ENCODE assay signal across 8 cellular contexts in the genomic region with DNA sequence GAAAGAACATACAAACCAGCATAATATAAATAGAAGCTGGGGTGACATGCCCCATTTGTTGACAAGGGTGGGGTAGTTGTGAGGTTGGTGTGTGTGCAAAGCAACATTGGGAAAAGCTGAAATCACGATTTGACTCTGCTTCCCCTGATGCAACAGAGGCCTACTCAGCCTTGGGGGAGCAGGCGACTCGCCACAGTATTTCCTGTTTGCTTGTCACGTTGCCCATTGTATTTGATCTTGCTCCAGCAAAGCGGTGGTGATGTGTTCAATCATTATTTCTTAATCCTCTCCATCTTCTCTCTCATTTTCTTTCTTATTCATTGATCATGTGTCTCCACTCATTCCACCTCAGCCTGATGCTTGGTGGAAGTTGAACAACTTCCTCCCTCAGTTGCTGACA.
DNase-seq lines count a peak whose midpoint lies in the region; ATAC-seq, FAIRE-seq and TF ChIP-seq lines count a peak whose summit lies in the region.

No MANE protein-coding gene starts in this region.

- 2% methylated on average over 5 of the region's 5 CpGs for WGBS in GM12878 (ENCODE audit: insufficient coverage, insufficient replicate concordance, low lambda C conversion rate, missing lambda C conversion rate)
- 44 to 75% (median 47%) methylated on average over 5 of the region's 5 CpGs for WGBS in psoas muscle, 3 donors

- H3K27ac ChIP-seq in ACC112 (ENCODE audit: low read depth, low read length) (peak overlapping the region; percentile 86), GM12878 (ENCODE audit: control insufficient read depth, insufficient read depth) (no peak overlapping the region), psoas muscle (peak overlapping the region; percentile 86)

- peaks cover 17% of the 10 kb centered on the region for H3K4me1 ChIP-seq in ACC112 (ENCODE audit: control insufficient read depth, insufficient read depth, low read length, unreplicated experiment)
- peaks cover 6% of the 10 kb centered on the region for H3K4me1 ChIP-seq in GM12878 (ENCODE audit: control insufficient read depth, insufficient read depth, low read length)
- peaks cover 9% of the 10 kb centered on the region for H3K4me1 ChIP-seq in psoas muscle

- in situ Hi-C loops in GM12878 (cut with MboI): no loop called here

- no TSS peak for BruUV-seq in GM12878 (replicated peaks; lab: Mats Ljungman, UMichigan)

- peak; percentile 46 for ATAC-seq in GM21786 (IDR thresholded peaks at IDR 0.05; ENCODE audit: unreplicated experiment)
- ATAC-seq in GM12878: peak; percentile 63
- ATAC-seq in psoas muscle: peak; percentile 33 to 55 (median 36)
- no peak for ATAC-seq in GM21515 (IDR thresholded peaks at IDR 0.05; ENCODE audit: unreplicated experiment)
- ATAC-seq in GM19023 (IDR thresholded peaks at IDR 0.05; ENCODE audit: unreplicated experiment): no peak

- RAD21 ChIA-PET in GM12878 (lab: Charles Lee; ENCODE audit: unreplicated experiment): no interaction called here

- DNase-seq in RPMI7951 (ENCODE audit: low read depth) (peak; percentile 72), GM12878 (ENCODE audit: low read depth, low spot score) (peak; percentile 32), psoas muscle (peak; percentile 29 to 67), NCI-H524 (lab: John Stamatoyannopoulos, UW) (no peak)

- SMC1A ChIA-PET in GM12878 (lab: Charles Lee; ENCODE audit: uncharacterized antibody, unreplicated experiment): interaction anchor here (1.7 kb wide), 1 partner anchor 9 kb away, joined by 6 read pairs; no protein-coding TSS in a partner anchor

- H3K79me2 ChIP-seq in ACC112 (ENCODE audit: control insufficient read depth, insufficient read depth, low read length, unreplicated experiment) (no peaks in the 10 kb centered on the region), GM12878 (ENCODE audit: control insufficient read depth, insufficient read depth, low read length) (no peaks in the 10 kb centered on the region)

- TF ChIP-seq RAD21 in GM12878 (IDR thresholded peaks at IDR 0.05; ENCODE audit: insufficient read depth, low read depth, low read length): no peak

- H3K27me3 ChIP-seq in ACC112 (ENCODE audit: insufficient read depth, low read length): no peaks in the 10 kb centered on the region
- H3K27me3 ChIP-seq in GM12878 (replicated peaks in 1 of 2; ENCODE audit: control insufficient read depth in 2 of 2, insufficient read depth in 2 of 2, low read length in 1 of 2): no peaks in the 10 kb centered on the region
- no peaks in the 10 kb centered on the region for H3K27me3 ChIP-seq in psoas muscle (ENCODE audit: insufficient read depth in 3 of 3, low read length in 2 of 3)

- no peak overlapping the region for H3K9ac ChIP-seq in GM12878 (ENCODE audit: control insufficient read depth, insufficient read depth, low read length)

- CTCF ChIA-PET in GM12878 (lab: Yijun Ruan, JAX): interaction anchor here (1.1 kb wide), 1 partner anchor 25 kb away, joined by 3 read pairs; no protein-coding TSS in a partner anchor

- TF ChIP-seq EP300 in GM12878 (IDR thresholded peaks at IDR 0.05; ENCODE audit: borderline replicate concordance in 1 of 2, control insufficient read depth in 1 of 2, low read depth in 2 of 2, low read length in 2 of 2): no peak

- H3K4me2 ChIP-seq in GM12878 (ENCODE audit: control insufficient read depth, insufficient read depth): peak overlapping the region; percentile 2; the same call in 1 of the 2 replicates

- H2AFZ ChIP-seq in ACC112 (ENCODE audit: low read length, unreplicated experiment): peak overlapping the region; percentile 65
- peak overlapping the region; percentile 22 for H2AFZ ChIP-seq in GM12878 (ENCODE audit: control insufficient read depth, low read depth, low read length)

- TF ChIP-seq CTCF in GM12878 (IDR thresholded peaks at IDR 0.05 in 2 of 3, conservative IDR thresholded peaks at IDR 0.05 in 1 of 3; ENCODE audit: control insufficient read depth in 2 of 3, extremely low read depth in 1 of 3, insufficient read depth in 1 of 3, low read depth in 3 of 3, low read length in 3 of 3) (no peak), psoas muscle (IDR thresholded peaks at IDR 0.05) (no peak)

- H3K36me3 ChIP-seq in ACC112 (ENCODE audit: insufficient read depth, low read length): no peaks in the 10 kb centered on the region
- H3K36me3 ChIP-seq in GM12878 (ENCODE audit: control insufficient read depth in 2 of 2, insufficient read depth in 2 of 2, low read length in 1 of 2): no peaks in the 10 kb centered on the region
- H3K36me3 ChIP-seq in psoas muscle (ENCODE audit: insufficient read depth in 1 of 2, low read depth in 1 of 2): no peaks in the 10 kb centered on the region

- no peak for TF ChIP-seq POLR2A in GM12878 (IDR thresholded peaks at IDR 0.05; ENCODE audit: low read depth, low read length)

- H3K9me3 ChIP-seq in GM12878 (replicated peaks; ENCODE audit: control insufficient read depth, insufficient read depth, low read length) (no peaks in the 10 kb centered on the region), psoas muscle (no peaks in the 10 kb centered on the region)

- H4K20me1 ChIP-seq in GM12878 (ENCODE audit: control insufficient read depth, insufficient read depth): no peaks in the 10 kb centered on the region

- FAIRE-seq in GM12878 (lab: Jason Lieb, UNC): no peak

- intact Hi-C loops in GM12878 (cut with micrococcal nuclease; ENCODE audit: unreplicated experiment): no loop called here
- intact Hi-C loops in psoas muscle (cut with DNase I): loop anchor here in 1 of 2 donors (5.0 to 10.0 kb wide), 2 partner anchors 47 to 165 kb away; a partner anchor contains a TSS

- POLR2A ChIA-PET in GM12878 (lab: Charles Lee): no interaction called here

- H3K4me3 ChIP-seq in ACC112 (ENCODE audit: low read depth, low read length): peak overlapping the region; percentile 36; the same call in 1 of the 2 replicates
- H3K4me3 ChIP-seq in GM12878: no peak overlapping the region
- H3K4me3 ChIP-seq in psoas muscle: peak overlapping the region; percentile 15

TF ChIP-seq in GM12878, 131 proteins besides CTCF, POLR2A, EP300 and RAD21:
- TF ChIP-seq BRCA1 (IDR thresholded peaks at IDR 0.05; ENCODE audit: low read depth, low read length) (no peak), RUNX3 (IDR thresholded peaks at IDR 0.05; ENCODE audit: low read length) (peak; percentile 57), BHLHE40 (IDR thresholded peaks at IDR 0.05; ENCODE audit: borderline replicate concordance in 1 of 2, low read depth in 2 of 2, low read length in 1 of 2) (no peak; a peak in 1 of 4 replicates), KDM1A (IDR thresholded peaks at IDR 0.05; ENCODE audit: borderline replicate concordance) (no peak), MYB (IDR thresholded peaks at IDR 0.05; ENCODE audit: borderline replicate concordance, low read depth, low read length) (no peak), NFYA (IDR thresholded peaks at IDR 0.05; ENCODE audit: borderline replicate concordance, low read depth, low read length) (no peak), NFIC (IDR thresholded peaks at IDR 0.05; ENCODE audit: low read depth, low read length) (0 out of 2 replicates have a peak, but pooled peaks have one; percentile 34)
- TF ChIP-seq, protein P1, sequence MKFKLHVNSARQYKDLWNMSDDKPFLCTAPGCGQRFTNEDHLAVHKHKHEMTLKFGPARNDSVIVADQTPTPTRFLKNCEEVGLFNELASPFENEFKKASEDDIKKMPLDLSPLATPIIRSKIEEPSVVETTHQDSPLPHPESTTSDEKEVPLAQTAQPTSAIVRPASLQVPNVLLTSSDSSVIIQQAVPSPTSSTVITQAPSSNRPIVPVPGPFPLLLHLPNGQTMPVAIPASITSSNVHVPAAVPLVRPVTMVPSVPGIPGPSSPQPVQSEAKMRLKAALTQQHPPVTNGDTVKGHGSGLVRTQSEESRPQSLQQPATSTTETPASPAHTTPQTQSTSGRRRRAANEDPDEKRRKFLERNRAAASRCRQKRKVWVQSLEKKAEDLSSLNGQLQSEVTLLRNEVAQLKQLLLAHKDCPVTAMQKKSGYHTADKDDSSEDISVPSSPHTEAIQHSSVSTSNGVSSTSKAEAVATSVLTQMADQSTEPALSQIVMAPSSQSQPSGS (IDR thresholded peaks at IDR 0.05; ENCODE audit: low read length): no peak

Comparison
In these comparisons a context has a peak if more than half of its experiments do, and no peak if none do; other contexts are left out.
1. ATAC-seq: peak in GM21786 (single experiment), GM12878 (single experiment) and psoas muscle (4 of 4); none in GM21515 (single experiment) and GM19023 (single experiment).
2. DNase-seq: peak in RPMI7951 (single experiment), GM12878 (single experiment) and psoas muscle (2 of 2); none in NCI-H524 (0 of 2).